ENCODE assay signal across 8 cellular contexts in genomic region chr4:70734971-70735370, GRCh38. TPM values are rescaled to one million over a fixed set of nuclear protein-coding genes. Genes with fewer than 3 reads are reported as not detected.
DNase-seq lines count a peak whose midpoint lies in the region; ATAC-seq, FAIRE-seq and TF ChIP-seq lines count a peak whose summit lies in the region.

No MANE protein-coding gene starts in this region.

- H3K4me3 ChIP-seq in OCI-LY7 (ENCODE audit: low read depth, low read length, poor library complexity, severe bottlenecking) (peak overlapping the region; percentile 63), prostate gland (peak overlapping the region; percentile 9 to 38)

- no peaks in the 10 kb centered on the region for H3K27me3 Mint-ChIP-seq in endothelial cell (ENCODE audit: unreplicated experiment)

- no peak for FAIRE-seq in urothelium cell line (lab: Jason Lieb, UNC)

- H3K4me1 ChIP-seq in OCI-LY7 (ENCODE audit: insufficient read depth, low read length, poor library complexity, severe bottlenecking) (peaks cover 53% of the 10 kb centered on the region), prostate gland (replicated peaks) (no peaks in the 10 kb centered on the region)

- POLR2A ChIA-PET in OCI-LY7 (lab: Charles Lee), result interaction anchor here (0.6 to 4.8 kb wide), 35 partner anchors 8 to 706 kb away, joined by 3 to 44 read pairs (median 4); partner anchors contain the start of genes GRSF1, JCHAIN, RUFY3 and UTP3

- ATAC-seq in GM21381 (IDR thresholded peaks at IDR 0.05; ENCODE audit: unreplicated experiment), result peak; percentile 0
- no peak for ATAC-seq in HG03469 (IDR thresholded peaks at IDR 0.05; ENCODE audit: unreplicated experiment)
- ATAC-seq in GM21717 (IDR thresholded peaks at IDR 0.05; ENCODE audit: unreplicated experiment), result no peak

- H3K4me1 Mint-ChIP-seq in endothelial cell (ENCODE audit: unreplicated experiment), result peaks cover 13% of the 10 kb centered on the region

- TF ChIP-seq CTCF in OCI-LY7 (conservative IDR thresholded peaks at IDR 0.05; ENCODE audit: low read length) (0 out of 2 replicates have a peak, but pooled peaks have one; percentile 24), endothelial cell (IDR thresholded peaks at IDR 0.05; ENCODE audit: unreplicated experiment) (no peak), prostate gland (IDR thresholded peaks at IDR 0.05) (no peak)

- H3K36me3 ChIP-seq in OCI-LY7 (ENCODE audit: insufficient read depth, low read length), result no peaks in the 10 kb centered on the region
- no peaks in the 10 kb centered on the region for H3K36me3 ChIP-seq in prostate gland

- H3K4me2 ChIP-seq in OCI-LY7 (ENCODE audit: low read length), result peak overlapping the region; percentile 98

- DNase-seq in OCI-LY7 (ENCODE audit: low spot score) (peak; percentile 55), endothelial cell (ENCODE audit: low spot score) (no peak), prostate gland (ENCODE audit: low spot score) (no peak), urothelium cell line (ENCODE audit: low spot score) (no peak), NCI-H748 treated with DMSO at 0.1 percent for 48 hours (lab: John Stamatoyannopoulos, UW) (no peak)

- BruUV-seq in OCI-LY7 (replicated peaks; lab: Mats Ljungman, UMichigan), result TSS peak; percentile 44

- H3K27ac ChIP-seq in OCI-LY7 (ENCODE audit: low read depth, low read length, poor library complexity, severe bottlenecking), result peak overlapping the region; percentile 75
- H3K27ac ChIP-seq in prostate gland, result peak overlapping the region; percentile 68 to 74

- intact Hi-C loops in OCI-LY7 (cut with micrococcal nuclease; ENCODE audit: unreplicated experiment), result loop anchor here (1.0 to 10.0 kb wide), 3 partner anchors 20 to 190 kb away; no protein-coding TSS in a partner anchor
- intact Hi-C loops in prostate gland (cut with DNase I), result no loop called here

- CTCF ChIA-PET in OCI-LY7 (lab: Charles Lee; ENCODE audit: unreplicated experiment), result interaction anchor here (0.7 to 2.8 kb wide), 8 partner anchors 9 to 185 kb away, joined by 3 to 18 read pairs (median 4); no protein-coding TSS in a partner anchor

- no peaks in the 10 kb centered on the region for H3K9me3 ChIP-seq in OCI-LY7 (ENCODE audit: low read length)
- H3K9me3 ChIP-seq in prostate gland, result no peaks in the 10 kb centered on the region

- peaks cover 12% of the 10 kb centered on the region; the same call in 1 of the 2 replicates for H3K79me2 ChIP-seq in OCI-LY7 (ENCODE audit: insufficient read depth, low read depth, low read length)

- H3K9me3 Mint-ChIP-seq in endothelial cell (ENCODE audit: unreplicated experiment), result no peaks in the 10 kb centered on the region

- H3K36me3 Mint-ChIP-seq in endothelial cell (ENCODE audit: low read depth, unreplicated experiment), result no peaks in the 10 kb centered on the region

- peaks cover 4% of the 10 kb centered on the region; the same call in 1 of the 2 replicates for H4K20me1 ChIP-seq in OCI-LY7 (ENCODE audit: insufficient read depth, low read length)

- H3K27me3 ChIP-seq in prostate gland (replicated peaks; ENCODE audit: insufficient read depth), result no peaks in the 10 kb centered on the region

- H3K4me3 Mint-ChIP-seq in endothelial cell (ENCODE audit: unreplicated experiment), result no peak overlapping the region

- WGBS in prostate gland, result 24% methylated on average over 3 of the region's 3 CpGs

- no peak for TF ChIP-seq POLR2A in prostate gland (IDR thresholded peaks at IDR 0.05)

- H2AFZ ChIP-seq in OCI-LY7 (ENCODE audit: low read length), result peak overlapping the region; percentile 67

- peak overlapping the region; percentile 1 for H3K27ac Mint-ChIP-seq in endothelial cell (ENCODE audit: unreplicated experiment)

- H3K9me2 ChIP-seq in OCI-LY7 (ENCODE audit: insufficient read depth, low read length), result no peaks in the 10 kb centered on the region

RNA-seq across cellular contexts. Expression of gene RUFY3, which starts 13.2 kb away (rescaled TPM):
- total RNA-seq in OCI-LY7 (2014; rRNA removed; shearing (Covaris generic)), result 36.4 and 38.2 TPM in 2 replicates
- total RNA-seq in OCI-LY7 (2022), result 42.6 and 52.2 TPM in 2 replicates
- 72.6 TPM for total RNA-seq in endothelial cell (ENCODE audit: unreplicated experiment)
- 100 to 1,000 TPM in 1 of 2 donors, 10 to 100 TPM in 1; 51.7 to 118 TPM for total RNA-seq in prostate gland

RNA-seq across cellular contexts. Expression of gene UTP3, which starts 46.6 kb away (rescaled TPM):
- 34.0 and 51.5 TPM in 2 replicates for total RNA-seq in OCI-LY7 (2014; rRNA removed; shearing (Covaris generic))
- total RNA-seq in OCI-LY7 (2022) (54.8 and 57.8 TPM in 2 replicates), endothelial cell (ENCODE audit: unreplicated experiment) (28.6 TPM), prostate gland (10 to 100 TPM; 13.4 to 19.7 TPM)
